Comparison of ENCODE assay signal across 31 cellular contexts in genomic region chr5:35484241-35484640, GRCh38.
DNase-seq lines count a peak whose midpoint lies in the region; ATAC-seq, FAIRE-seq and TF ChIP-seq lines count a peak whose summit lies in the region.
"Had no signal": no experiment of that assay in that cellular context is flagged by ENCODE, and none has a peak within 500 bp of the region (broad histone marks: within the 10 kb centered on the region; RNA-seq: fewer than 3 reads in every experiment).

No MANE protein-coding gene starts in this region.

- H3K36me3 Mint-ChIP-seq in Caco-2 (ENCODE audit: insufficient read depth, unreplicated experiment) = no peaks in the 10 kb centered on the region

- H3K27me3 ChIP-seq in HL-60 (ENCODE audit: insufficient read depth, poor library complexity, severe bottlenecking) = no peaks in the 10 kb centered on the region
- no peaks in the 10 kb centered on the region for H3K27me3 ChIP-seq in left lung
- H3K27me3 ChIP-seq in Caco-2 (replicated peaks; ENCODE audit: control insufficient read depth, insufficient read depth, low read length) = no peaks in the 10 kb centered on the region
- H3K27me3 ChIP-seq: transverse colon had no signal

- TF ChIP-seq CTCF in HL-60 (IDR thresholded peaks at IDR 0.05; ENCODE audit: insufficient read depth, low read length) (no peak), left lung (IDR thresholded peaks at IDR 0.05) (no peak), Caco-2 (IDR thresholded peaks at IDR 0.05; ENCODE audit: insufficient read depth in 1 of 2, low read depth in 1 of 2, low read length in 1 of 2, severe bottlenecking in 1 of 2, unreplicated experiment in 1 of 2) (no peak)

- no peaks in the 10 kb centered on the region for H3K4me1 Mint-ChIP-seq in Caco-2 (ENCODE audit: low read depth, unreplicated experiment)

- H3K4me1 ChIP-seq in left lung = peaks cover 13 to 28% of the 10 kb centered on the region in 2 donors
- H3K4me1 ChIP-seq in Caco-2 = peaks cover 11% of the 10 kb centered on the region

- POLR2A ChIA-PET in Caco-2 (lab: Charles Lee) = no interaction called here

- H3K4me3 Mint-ChIP-seq in Caco-2 (ENCODE audit: unreplicated experiment) = no peak overlapping the region
- H3K4me3 Mint-ChIP-seq: effector memory CD8-positive, alpha-beta T cell had no signal

- H3K27me3 Mint-ChIP-seq in Caco-2 (ENCODE audit: insufficient read depth, unreplicated experiment) = no peaks in the 10 kb centered on the region

- CTCF ChIA-PET in Caco-2 (lab: Charles Lee) = no interaction called here

- no peak for DNase-seq in GM18507 (ENCODE audit: extremely low spot score, insufficient read length, low read depth)
- peak; percentile 29 to 38 for DNase-seq in HL-60 (ENCODE audit: low read depth in 1 of 2, low spot score in 1 of 2)
- no peak for DNase-seq in left lung
- DNase-seq in NCI-H82 treated with DMSO at 0.1 percent for 48 hours (lab: John Stamatoyannopoulos, UW; ENCODE audit: unreplicated experiment) = no peak
- DNase-seq in Caco-2 = no peak
- no peak for DNase-seq in SKM-1 (lab: John Stamatoyannopoulos, UW; ENCODE audit: unreplicated experiment)
- DNase-seq: activated CD4-positive, alpha-beta T cell treated with anti-CD3 and anti-CD28 coated beads for 48 hours; activated gamma-delta T cell; activated T-cell treated with anti-CD3 and anti-CD28 coated beads, Interleukin-2, amount 50 U/mL, for 1 hour; COR-L47; cortex of kidney; DMS79 treated with DMSO at 0.1 percent for 48 hours; effector memory CD8-positive, alpha-beta T cell; erythroblast; GF-D8; GOT3; Karpas-422; mammary epithelial cell; NCI-H1092 treated with DMSO at 0.1 percent for 48 hours; NCI-H2029; NCI-H2227 treated with DMSO at 0.1 percent for 48 hours; NCI-H526 treated with DMSO at 0.1 percent for 48 hours; stimulated activated CD4-positive, alpha-beta T cell treated with anti-CD3 and anti-CD28 coated beads, Interleukin-2, amount 100 ng/mL, for 24 hours; T-helper 2 cell; transverse colon; WERI-Rb-1 had no signal

- H3K27ac Mint-ChIP-seq in Caco-2 (ENCODE audit: unreplicated experiment) = no peak overlapping the region
- H3K27ac Mint-ChIP-seq: effector memory CD8-positive, alpha-beta T cell had no signal

- no peak overlapping the region for H3K4me3 ChIP-seq in HL-60 (replicated peaks; ENCODE audit: insufficient read depth, low read length)
- no peak overlapping the region for H3K4me3 ChIP-seq in left lung
- H3K4me3 ChIP-seq in Caco-2 (ENCODE audit: low read depth, low read length) = no peak overlapping the region
- H3K4me3 ChIP-seq: transverse colon had no signal

- intact Hi-C loops in left lung (cut with DNase I) = no loop called here
- intact Hi-C loops in Caco-2 (cut with micrococcal nuclease; ENCODE audit: unreplicated experiment) = no loop called here

- peak; percentile 65 for FAIRE-seq in GM18507 (lab: Jason Lieb, UNC)
- FAIRE-seq: astrocyte had no signal

- no peaks in the 10 kb centered on the region for H3K9me3 Mint-ChIP-seq in Caco-2 (ENCODE audit: unreplicated experiment)
- H3K9me3 Mint-ChIP-seq: effector memory CD8-positive, alpha-beta T cell had no signal

- ATAC-seq in GM21619 (IDR thresholded peaks at IDR 0.05; ENCODE audit: unreplicated experiment) (peak; percentile 43), left lung (peak; percentile 21), HG03139 (IDR thresholded peaks at IDR 0.05; ENCODE audit: unreplicated experiment) (no peak)
- ATAC-seq: effector memory CD8-positive, alpha-beta T cell had no signal

- BruUV-seq in Caco-2 (replicated peaks; lab: Mats Ljungman, UMichigan) = no TSS peak

- H3K27ac ChIP-seq in HL-60 (replicated peaks) (peak overlapping the region; percentile 92), left lung (peak overlapping the region in 1 of 2 donors; percentile 39)
- H3K27ac ChIP-seq: parathyroid adenoma, RWPE1, transverse colon, WERI-Rb-1 had no signal

- H3K36me3 ChIP-seq in left lung (no peaks in the 10 kb centered on the region), Caco-2 (ENCODE audit: control insufficient read depth, insufficient read depth, low read length) (no peaks in the 10 kb centered on the region)
- H3K36me3 ChIP-seq: transverse colon, WERI-Rb-1 had no signal

- H3K9me3 ChIP-seq in left lung (no peaks in the 10 kb centered on the region), Caco-2 (no peaks in the 10 kb centered on the region)
- H3K9me3 ChIP-seq: transverse colon had no signal

Comparison
In these comparisons a context has a peak if more than half of its experiments do, and no peak if none do; other contexts are left out.
1. DNase-seq: peak in HL-60 (2 of 2); none in GM18507 (single experiment), left lung (0 of 2), NCI-H82 treated with DMSO at 0.1 percent for 48 hours (single experiment), Caco-2 (0 of 2) and SKM-1 (single experiment).